9 cellular contexts compared by ENCODE assay signal in genomic region chr7:106865130-106866115, GRCh38.
A peak's percentile ranks its signal among the peaks of the same experiment; 100 is the strongest.
DNase-seq lines count a peak whose midpoint lies in the region; ATAC-seq and TF ChIP-seq lines count a peak whose summit lies in the region.
"Had no signal": no experiment of that assay in that cellular context is flagged by ENCODE, and none has a peak within 500 bp of the region (broad histone marks: within the 10 kb centered on the region; RNA-seq: fewer than 3 reads in every experiment).

PIK3CG (plus strand) TSS chr7:106865282; CDS start chr7:106867562, 2,280 bp downstream.

- DNase-seq in NOMO-1 treated with dmso at 0.1 percent for 144 hours (lab: John Stamatoyannopoulos, UW; ENCODE audit: unreplicated experiment) (peak; percentile 67), erythroblast (lab: John Stamatoyannopoulos, UW) (peak; percentile 38 to 41), NCI-H1092 treated with DMSO at 0.1 percent for 48 hours (lab: John Stamatoyannopoulos, UW) (no peak), DMS53 treated with DMSO at 0.1 percent for 48 hours (lab: John Stamatoyannopoulos, UW; ENCODE audit: unreplicated experiment) (no peak)
- no peak for DNase-seq in activated CD4-positive, alpha-beta T cell treated with anti-CD3 and anti-CD28 coated beads, Interleukin-2, amount 50 U/mL, for 1 hour

- peaks cover 76% of the 10 kb centered on the region for H3K4me1 Mint-ChIP-seq in stimulated activated naive CD8-positive, alpha-beta T cell treated with anti-CD3 and anti-CD28 coated beads, Interleukin-15, Interleukin-2, amounts not matched to agents 100 ng/mL and 50 ng/mL, for 24 hours (ENCODE audit: low read depth)

- TF ChIP-seq POLR2A in erythroblast (IDR thresholded peaks at IDR 0.05; ENCODE audit: low read length), result peak; percentile 55

- H3K4me3 Mint-ChIP-seq in stimulated activated naive CD8-positive, alpha-beta T cell treated with anti-CD3 and anti-CD28 coated beads, Interleukin-15, Interleukin-2, amounts not matched to agents 100 ng/mL and 50 ng/mL, for 24 hours, result peak within 1 kb of the TSS; percentile 90

- H3K27me3 Mint-ChIP-seq in stimulated activated naive CD8-positive, alpha-beta T cell treated with anti-CD3 and anti-CD28 coated beads, Interleukin-15, Interleukin-2, amounts not matched to agents 100 ng/mL and 50 ng/mL, for 24 hours, result no peaks in the 10 kb centered on the region

- no peaks in the 10 kb centered on the region for H3K9me3 Mint-ChIP-seq in stimulated activated naive CD8-positive, alpha-beta T cell treated with anti-CD3 and anti-CD28 coated beads, Interleukin-15, Interleukin-2, amounts not matched to agents 100 ng/mL and 50 ng/mL, for 24 hours

- H3K27ac Mint-ChIP-seq in stimulated activated naive CD8-positive, alpha-beta T cell treated with anti-CD3 and anti-CD28 coated beads, Interleukin-15, Interleukin-2, amounts not matched to agents 100 ng/mL and 50 ng/mL, for 24 hours, result peak within 1 kb of the TSS; percentile 87

- peaks cover 38% of the 10 kb centered on the region for H3K36me3 Mint-ChIP-seq in stimulated activated naive CD8-positive, alpha-beta T cell treated with anti-CD3 and anti-CD28 coated beads, Interleukin-15, Interleukin-2, amounts not matched to agents 100 ng/mL and 50 ng/mL, for 24 hours (ENCODE audit: low read depth)

- ATAC-seq in GM18867 (IDR thresholded peaks at IDR 0.05; ENCODE audit: unreplicated experiment) (peak; percentile 78), HG02642 (IDR thresholded peaks at IDR 0.05; ENCODE audit: poor library complexity, unreplicated experiment) (peak; percentile 62)
- ATAC-seq: Panc1 had no signal

Comparison
In these comparisons a context has a peak if more than half of its experiments do, and no peak if none do; other contexts are left out.
1. DNase-seq: peak in NOMO-1 treated with dmso at 0.1 percent for 144 hours (single experiment) and erythroblast (2 of 2); none in NCI-H1092 treated with DMSO at 0.1 percent for 48 hours (single experiment), activated CD4-positive, alpha-beta T cell treated with anti-CD3 and anti-CD28 coated beads, Interleukin-2, amount 50 U/mL, for 1 hour (single experiment) and DMS53 treated with DMSO at 0.1 percent for 48 hours (single experiment).